14 cellular contexts compared by ENCODE assay signal in the genomic region with DNA sequence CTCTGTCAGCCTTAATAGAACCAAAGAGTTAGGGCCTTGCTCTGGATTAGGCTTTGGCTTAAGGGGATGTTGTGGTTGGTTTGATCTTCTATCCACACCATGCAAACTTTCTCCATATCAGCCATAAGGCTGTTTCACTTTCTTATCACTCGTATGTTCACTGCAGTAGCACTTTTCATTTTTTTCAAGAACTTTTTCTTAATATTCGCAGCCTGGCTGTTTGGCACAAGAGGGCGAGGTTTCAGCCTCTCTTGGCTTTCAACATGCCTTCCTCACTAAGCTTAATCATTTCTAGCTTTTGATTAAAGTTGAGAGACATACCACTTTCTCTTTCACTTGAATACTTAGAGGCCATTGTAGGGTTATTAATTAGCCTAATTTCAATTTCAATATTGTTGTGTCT.
DNase-seq lines count a peak whose midpoint lies in the region; ATAC-seq and TF ChIP-seq lines count a peak whose summit lies in the region.
"Had no signal": no experiment of that assay in that cellular context is flagged by ENCODE, and none has a peak within 500 bp of the region (broad histone marks: within the 10 kb centered on the region; RNA-seq: fewer than 3 reads in every experiment).

No MANE protein-coding gene starts in this region.

- peak overlapping the region; percentile 21 for H3K4me3 Mint-ChIP-seq in memory B cell
- no peak overlapping the region for H3K4me3 Mint-ChIP-seq in GM23338
- H3K4me3 Mint-ChIP-seq: neural crest cell had no signal

- H3K27me3 Mint-ChIP-seq in memory B cell, result no peaks in the 10 kb centered on the region
- peaks cover 2% of the 10 kb centered on the region for H3K27me3 Mint-ChIP-seq in GM23338 (ENCODE audit: insufficient read depth, low read depth, poor library complexity)

- no peaks in the 10 kb centered on the region for H3K27me3 ChIP-seq in GM23338 (ENCODE audit: insufficient read depth)
- no peaks in the 10 kb centered on the region for H3K27me3 ChIP-seq in breast epithelium
- H3K27me3 ChIP-seq: adrenal gland, gastrocnemius medialis had no signal

- peaks cover 0 to 13% of the 10 kb centered on the region in 2 donors for H3K9me3 ChIP-seq in breast epithelium
- H3K9me3 ChIP-seq: A549, adrenal gland, gastrocnemius medialis had no signal

- no peaks in the 10 kb centered on the region for H3K36me3 ChIP-seq in GM23338 (ENCODE audit: insufficient read depth)
- no peaks in the 10 kb centered on the region for H3K36me3 ChIP-seq in breast epithelium
- H3K36me3 ChIP-seq: adrenal gland, gastrocnemius medialis had no signal

- no peaks in the 10 kb centered on the region for H3K4me1 ChIP-seq in GM23338 (ENCODE audit: insufficient read depth)
- no peaks in the 10 kb centered on the region for H3K4me1 ChIP-seq in breast epithelium
- H3K4me1 ChIP-seq: A549, adrenal gland, gastrocnemius medialis had no signal

- no peak for TF ChIP-seq CTCF in GM23338 (conservative IDR thresholded peaks at IDR 0.05; ENCODE audit: low read depth in 2 of 2)
- no peak for TF ChIP-seq CTCF in breast epithelium (IDR thresholded peaks at IDR 0.05)

- H3K36me3 Mint-ChIP-seq in memory B cell (peaks cover 2% of the 10 kb centered on the region), GM23338 (ENCODE audit: low read depth) (peaks cover 5% of the 10 kb centered on the region; the same call in 2 of the 3 replicates)

- H3K9me2 ChIP-seq in GM23338 (ENCODE audit: insufficient read depth), result no peaks in the 10 kb centered on the region

- H3K4me2 ChIP-seq in GM23338, result no peak overlapping the region
- H3K4me2 ChIP-seq: A549, smooth muscle cell had no signal

- TF ChIP-seq POLR2A in breast epithelium (IDR thresholded peaks at IDR 0.05), result no peak

- intact Hi-C loops in breast epithelium (cut with DNase I; ENCODE audit: low total_unique reads), result no loop called here

- H4K20me1 ChIP-seq in GM23338 (replicated peaks; ENCODE audit: insufficient read depth), result no peaks in the 10 kb centered on the region

- H3K9me3 Mint-ChIP-seq in memory B cell (no peaks in the 10 kb centered on the region), GM23338 (peaks cover 30% of the 10 kb centered on the region)

- H3K79me2 ChIP-seq in GM23338 (replicated peaks; ENCODE audit: insufficient read depth), result no peaks in the 10 kb centered on the region

- H3K27ac Mint-ChIP-seq in memory B cell (no peak overlapping the region), GM23338 (no peak overlapping the region)

- H3K4me3 ChIP-seq in GM23338 (no peak overlapping the region), breast epithelium (no peak overlapping the region)
- H3K4me3 ChIP-seq: A549, adrenal gland, gastrocnemius medialis, smooth muscle cell had no signal

- no peak overlapping the region for H2AFZ ChIP-seq in GM23338

- peaks cover 14% of the 10 kb centered on the region for H3K4me1 Mint-ChIP-seq in memory B cell
- H3K4me1 Mint-ChIP-seq in GM23338, result no peaks in the 10 kb centered on the region
- H3K4me1 Mint-ChIP-seq: neural crest cell had no signal

- H3K27ac ChIP-seq in GM23338 (ENCODE audit: low read depth) (no peak overlapping the region), breast epithelium (no peak overlapping the region)
- H3K27ac ChIP-seq: A549, adrenal gland, gastrocnemius medialis, VCaP had no signal

- ATAC-seq in GM21423 (IDR thresholded peaks at IDR 0.05; ENCODE audit: unreplicated experiment), result peak; percentile 84
- peak; percentile 88 for ATAC-seq in HG03354 (IDR thresholded peaks at IDR 0.05; ENCODE audit: poor library complexity, severe bottlenecking, unreplicated experiment)
- peak; percentile 5 for ATAC-seq in memory B cell (ENCODE audit: low read depth)
- no peak for ATAC-seq in GM23338
- ATAC-seq: A549, gastrocnemius medialis had no signal

- H3F3A ChIP-seq in GM23338 (replicated peaks; ENCODE audit: low read depth), result no peaks in the 10 kb centered on the region

- DNase-seq in activated CD4-positive, alpha-beta T cell treated with anti-CD3 and anti-CD28 coated beads for 48 hours, result peak; percentile 22
- DNase-seq in activated CD4-positive, alpha-beta T cell treated with anti-CD3 and anti-CD28 coated beads, Interleukin-2, amount 50 U/mL, for 1 hour, result no peak
- DNase-seq in memory B cell (ENCODE audit: low spot score in 2 of 2), result no peak
- no peak for DNase-seq in SW 1271 (lab: John Stamatoyannopoulos, UW)
- no peak for DNase-seq in GM23338 (ENCODE audit: low spot score)
- no peak for DNase-seq in breast epithelium (ENCODE audit: low spot score in 2 of 2)
- DNase-seq: adrenal gland, gastrocnemius medialis had no signal

TF ChIP-seq in GM23338, 12 proteins besides CTCF, POLR2A, EP300 and RAD21 (continues in another document):
- TF ChIP-seq POLR2AphosphoS5 (IDR thresholded peaks at IDR 0.05; ENCODE audit: low read depth) (no peak), EZH2phosphoT487 (IDR thresholded peaks at IDR 0.05; ENCODE audit: unreplicated experiment) (no peak), ZNF331 (CRISPR knock-in tag; IDR thresholded peaks at IDR 0.05; ENCODE audit: low read depth) (no peak), JUNB (IDR thresholded peaks at IDR 0.05; ENCODE audit: unreplicated experiment) (no peak), NANOG (IDR thresholded peaks at IDR 0.05; ENCODE audit: borderline replicate concordance) (no peak), STAT1 (IDR thresholded peaks at IDR 0.05; ENCODE audit: unreplicated experiment) (no peak), REST (IDR thresholded peaks at IDR 0.05; ENCODE audit: unreplicated experiment) (no peak), ZNF114 (CRISPR knock-in tag; IDR thresholded peaks at IDR 0.05) (no peak), CREB1 (CRISPR knock-in tag; IDR thresholded peaks at IDR 0.05; ENCODE audit: low read depth) (no peak), EZH2 (IDR thresholded peaks at IDR 0.05; ENCODE audit: low read depth, unreplicated experiment) (no peak)
- TF ChIP-seq, protein P1, sequence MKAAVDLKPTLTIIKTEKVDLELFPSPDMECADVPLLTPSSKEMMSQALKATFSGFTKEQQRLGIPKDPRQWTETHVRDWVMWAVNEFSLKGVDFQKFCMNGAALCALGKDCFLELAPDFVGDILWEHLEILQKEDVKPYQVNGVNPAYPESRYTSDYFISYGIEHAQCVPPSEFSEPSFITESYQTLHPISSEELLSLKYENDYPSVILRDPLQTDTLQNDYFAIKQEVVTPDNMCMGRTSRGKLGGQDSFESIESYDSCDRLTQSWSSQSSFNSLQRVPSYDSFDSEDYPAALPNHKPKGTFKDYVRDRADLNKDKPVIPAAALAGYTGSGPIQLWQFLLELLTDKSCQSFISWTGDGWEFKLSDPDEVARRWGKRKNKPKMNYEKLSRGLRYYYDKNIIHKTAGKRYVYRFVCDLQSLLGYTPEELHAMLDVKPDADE (IDR thresholded peaks at IDR 0.05), result no peak
